ENCODE assay signal across 23 cellular contexts in the genomic region with DNA sequence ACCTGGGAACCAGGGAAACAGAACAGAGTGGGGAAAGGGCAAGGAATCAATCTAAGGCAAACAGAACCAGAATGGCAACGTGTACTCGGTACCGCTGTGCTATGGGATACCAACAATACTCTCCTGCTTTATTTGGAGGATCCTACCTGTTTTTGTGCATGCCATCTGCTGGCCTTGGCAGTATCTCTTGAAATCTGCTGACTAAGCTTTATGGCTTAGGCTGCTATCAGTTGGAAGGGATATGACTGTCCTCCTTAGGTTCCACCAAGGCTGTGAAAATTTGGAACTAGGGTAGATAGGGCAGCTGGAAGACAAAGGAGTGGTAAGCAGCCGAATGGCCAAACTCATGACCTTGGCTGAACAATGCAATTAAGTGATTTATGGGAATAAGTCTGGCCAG.
DNase-seq lines count a peak whose midpoint lies in the region; ATAC-seq, FAIRE-seq and TF ChIP-seq lines count a peak whose summit lies in the region.
"Had no signal": no experiment of that assay in that cellular context is flagged by ENCODE, and none has a peak within 500 bp of the region (broad histone marks: within the 10 kb centered on the region; RNA-seq: fewer than 3 reads in every experiment).

No MANE protein-coding gene starts in this region.

- WGBS in HepG2 (ENCODE audit: low lambda C conversion rate) = 33% methylated on average over 4 of the region's 4 CpGs
- 63% methylated on average over 4 of the region's 4 CpGs for WGBS in right lobe of liver (ENCODE audit: insufficient coverage, low coverage, low lambda C conversion rate, missing lambda C conversion rate)

- no peak for ATAC-seq in HepG2
- no peak for ATAC-seq in right lobe of liver
- peak; percentile 17 for ATAC-seq in left colon
- no peak for ATAC-seq in HG02884 (IDR thresholded peaks at IDR 0.05; ENCODE audit: unreplicated experiment)
- ATAC-seq in activated CD4-positive, CD25-positive, alpha-beta regulatory T cell treated with anti-CD3 and anti-CD28 coated beads, Interleukin-2, amount 50 U/mL, for 24 hours = no peak
- ATAC-seq: GM12878 had no signal

- H4K20me1 ChIP-seq in HepG2 (ENCODE audit: insufficient read depth, low read length) = no peaks in the 10 kb centered on the region
- H4K20me1 ChIP-seq: BLaER1 treated with 17β-estradiol and CSF1 and Interleukin-3, amounts not matched to agents 10 nM and 100 nM had no signal

- POLR2A ChIA-PET in HepG2 (lab: Yijun Ruan, JAX) = no interaction called here

- no peak for TF ChIP-seq POLR2A in HepG2 (IDR thresholded peaks at IDR 0.05; ENCODE audit: insufficient read depth in 1 of 2, low read depth in 2 of 2, low read length in 2 of 2)
- no peak for TF ChIP-seq POLR2A in right lobe of liver (IDR thresholded peaks at IDR 0.05)

- no peaks in the 10 kb centered on the region for H3K79me2 ChIP-seq in HepG2 (ENCODE audit: insufficient read depth, low read length)

- H3K9me3 ChIP-seq in HepG2 (ENCODE audit: low read length) = no peaks in the 10 kb centered on the region
- H3K9me3 ChIP-seq in right lobe of liver = no peaks in the 10 kb centered on the region
- H3K9me3 ChIP-seq: BE2C had no signal

- in situ Hi-C loops in HepG2 (cut with HindIII; ENCODE audit: extremely low pct_ligation_motif_present, low pct_unique_long_range_greater_than_20kb) = no loop called here

- DNase-seq in HepG2 (ENCODE audit: low spot score) = no peak
- no peak for DNase-seq in right lobe of liver
- no peak for DNase-seq in bronchial epithelial cell (ENCODE audit: low read depth)
- DNase-seq in left colon = no peak
- DNase-seq: ACHN; AML-193; BE2C; CD4-positive, alpha-beta T cell; CD8-positive, alpha-beta memory T cell; DMS 273 treated with DMSO at 0.1 percent for 48 hours; DMS79; EL; GDM1; GOT3; H7; HCEC 1CT had no signal

- TF ChIP-seq RAD21 in HepG2 (CRISPR knock-in tag; IDR thresholded peaks at IDR 0.05) = no peak

- FAIRE-seq in HepG2 (lab: Jason Lieb, UNC) (no peak), bronchial epithelial cell (lab: Jason Lieb, UNC) (peak; percentile 75)
- FAIRE-seq: A204.1, D721Med, GM12878 had no signal

- TF ChIP-seq EP300 in HepG2 (IDR thresholded peaks at IDR 0.05; ENCODE audit: low read depth in 2 of 2, low read length in 2 of 2) = no peak
- TF ChIP-seq EP300 in HepG2 (CRISPR knock-in tag; IDR thresholded peaks at IDR 0.05; ENCODE audit: borderline replicate concordance) = no peak

- no peaks in the 10 kb centered on the region for H3K27me3 ChIP-seq in HepG2 (ENCODE audit: control insufficient read depth in 1 of 2, insufficient read depth in 2 of 2, low read length in 2 of 2)
- H3K27me3 ChIP-seq in right lobe of liver = no peaks in the 10 kb centered on the region
- no peaks in the 10 kb centered on the region for H3K27me3 ChIP-seq in bronchial epithelial cell (ENCODE audit: control insufficient read depth, insufficient read depth, low read length)
- H3K27me3 ChIP-seq: BE2C; BLaER1 treated with 17β-estradiol and CSF1 and Interleukin-3, amounts not matched to agents 10 nM and 100 nM had no signal

- intact Hi-C loops in HepG2 (cut with micrococcal nuclease; ENCODE audit: unreplicated experiment) (no loop called here), right lobe of liver (cut with DNase I) (no loop called here), left colon (cut with DNase I, micrococcal nuclease) (no loop called here)

- no TSS peak for BruUV-seq in HepG2 (replicated peaks; lab: Mats Ljungman, UMichigan)

- no peak overlapping the region for H3K27ac ChIP-seq in HepG2 (ENCODE audit: extremely low read length, insufficient read depth, low read length)
- H3K27ac ChIP-seq in right lobe of liver = no peak overlapping the region
- H3K27ac ChIP-seq: 22Rv1; BLaER1 treated with 17β-estradiol and CSF1 and Interleukin-3, amounts not matched to agents 10 nM and 100 nM had no signal

- H3K4me3 ChIP-seq in HepG2 (replicated peaks in 1 of 3; ENCODE audit: insufficient read depth in 1 of 3, low read depth in 2 of 3, low read length in 3 of 3) (no peak overlapping the region), right lobe of liver (no peak overlapping the region), bronchial epithelial cell (ENCODE audit: low read depth, low read length) (no peak overlapping the region)
- H3K4me3 ChIP-seq: BLaER1 treated with 17β-estradiol and CSF1 and Interleukin-3, amounts not matched to agents 10 nM and 100 nM; GM12878 had no signal

- CTCF ChIA-PET in HepG2 (lab: Yijun Ruan, JAX; ENCODE audit: low intra/inter-chr PET ratio, low total read pairs) = no interaction called here

- H3K4me1 ChIP-seq in HepG2 (ENCODE audit: insufficient read depth, low read length) (no peaks in the 10 kb centered on the region), right lobe of liver (no peaks in the 10 kb centered on the region)
- H3K4me1 ChIP-seq: BE2C; BLaER1 treated with 17β-estradiol and CSF1 and Interleukin-3, amounts not matched to agents 10 nM and 100 nM had no signal

- H3K36me3 ChIP-seq in HepG2 (replicated peaks in 1 of 2; ENCODE audit: control insufficient read depth in 1 of 2, insufficient read depth in 2 of 2, low read length in 2 of 2) = no peaks in the 10 kb centered on the region
- H3K36me3 ChIP-seq in right lobe of liver = no peaks in the 10 kb centered on the region
- H3K36me3 ChIP-seq in bronchial epithelial cell (ENCODE audit: control insufficient read depth, insufficient read depth, low read length) = no peaks in the 10 kb centered on the region
- H3K36me3 ChIP-seq: BE2C; BLaER1 treated with 17β-estradiol and CSF1 and Interleukin-3, amounts not matched to agents 10 nM and 100 nM had no signal

- no peak overlapping the region for H3K9ac ChIP-seq in HepG2 (ENCODE audit: insufficient read depth, low read depth, low read length)
- H3K9ac ChIP-seq: BLaER1 treated with 17β-estradiol and CSF1 and Interleukin-3, amounts not matched to agents 10 nM and 100 nM had no signal

- H3K4me2 ChIP-seq in HepG2 (ENCODE audit: low read depth, low read length) = no peak overlapping the region
- H3K4me2 ChIP-seq: BLaER1 treated with 17β-estradiol and CSF1 and Interleukin-3, amounts not matched to agents 10 nM and 100 nM had no signal

- H2AFZ ChIP-seq in HepG2 (ENCODE audit: low read length) = no peak overlapping the region

- TF ChIP-seq CTCF in HepG2 (CRISPR knock-in tag; IDR thresholded peaks at IDR 0.05) (no peak), right lobe of liver (IDR thresholded peaks at IDR 0.05) (no peak), bronchial epithelial cell (IDR thresholded peaks at IDR 0.05; ENCODE audit: insufficient read depth, low read length, severe bottlenecking) (no peak)

TF ChIP-seq in HepG2, 621 proteins besides CTCF, POLR2A, EP300 and RAD21:
- TF ChIP-seq MAFK (conservative IDR thresholded peaks at IDR 0.05 in 1 of 2, IDR thresholded peaks at IDR 0.05 in 1 of 2; ENCODE audit: low read length in 2 of 2) (peak; percentile 99), MAFF (IDR thresholded peaks at IDR 0.05; ENCODE audit: low read depth, low read length) (peak; percentile 99), ZNF282 (IDR thresholded peaks at IDR 0.05; ENCODE audit: partially characterized antibody) (no peak)
